ENCODE assay signal across 8 cellular contexts in the genomic region with DNA sequence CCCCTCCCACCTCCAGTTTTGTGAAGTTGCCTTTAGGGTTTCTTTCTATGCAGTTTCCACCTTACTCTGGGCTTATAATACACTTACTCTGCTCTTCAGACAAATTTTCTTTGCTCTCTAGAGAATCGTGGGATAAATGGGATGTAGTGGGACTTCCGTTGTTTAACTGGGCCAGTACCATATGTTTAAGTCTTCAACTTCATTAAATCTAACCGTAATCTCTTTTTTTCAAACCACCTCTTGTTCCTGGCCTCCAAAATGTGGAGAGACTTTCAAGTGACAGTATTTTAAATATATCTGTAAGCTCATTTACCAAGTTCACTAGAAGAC. TPM values are rescaled to one million over a fixed set of nuclear protein-coding genes. Genes with fewer than 3 reads are reported as not detected.
DNase-seq lines count a peak whose midpoint lies in the region; ATAC-seq and TF ChIP-seq lines count a peak whose summit lies in the region.

No MANE protein-coding gene starts in this region.

- H3K9me2 ChIP-seq in GM23248 (ENCODE audit: insufficient read depth), result no peaks in the 10 kb centered on the region

- no peaks in the 10 kb centered on the region; the same call in 1 of the 2 replicates for H4K20me1 ChIP-seq in GM23248 (ENCODE audit: insufficient read depth)

- H2AFZ ChIP-seq in GM23248, result peak overlapping the region; percentile 62

- H3K27ac ChIP-seq in GM23248, result peak overlapping the region; percentile 81
- peak overlapping the region; percentile 87 for H3K27ac ChIP-seq in RWPE1
- peak overlapping the region; percentile 95 to 98 (median 97) for H3K27ac ChIP-seq in sigmoid colon

- CTCF ChIA-PET in RWPE1 (lab: Yijun Ruan, JAX), result no interaction called here

- ATAC-seq in HG03565 (IDR thresholded peaks at IDR 0.05; ENCODE audit: unreplicated experiment), result no peak

- peaks cover 56% of the 10 kb centered on the region for H3K79me2 ChIP-seq in GM23248 (ENCODE audit: insufficient read depth)

- H3K4me1 ChIP-seq in GM23248 (ENCODE audit: insufficient read depth), result peaks cover 45% of the 10 kb centered on the region
- peaks cover 0 to 47% (median 33%) of the 10 kb centered on the region in 4 donors for H3K4me1 ChIP-seq in sigmoid colon

- 0 to 3% methylated on average over 3 of the region's 3 CpGs for WGBS in GM23248 (ENCODE audit: low coverage in 1 of 2, low lambda C conversion rate in 2 of 2, missing lambda C conversion rate in 2 of 2), 2 experiments
- 1 to 5% methylated on average over 3 of the region's 3 CpGs for WGBS in sigmoid colon, 2 donors

- TF ChIP-seq CTCF in RWPE1 (conservative IDR thresholded peaks at IDR 0.05; ENCODE audit: low read depth), result no peak
- TF ChIP-seq CTCF in fibroblast of mammary gland (conservative IDR thresholded peaks at IDR 0.05; ENCODE audit: control insufficient read depth, insufficient read depth, low read depth, low read length), result no peak
- no peak for TF ChIP-seq CTCF in sigmoid colon (IDR thresholded peaks at IDR 0.05)

- POLR2A ChIA-PET in RWPE1 (lab: Yijun Ruan, JAX; ENCODE audit: low non-redundant PET), result no interaction called here

- DNase-seq in GM23248, result no peak
- no peak for DNase-seq in RWPE1 (ENCODE audit: low spot score)
- DNase-seq in fibroblast of mammary gland (ENCODE audit: low read depth), result peak; percentile 25
- no peak for DNase-seq in sigmoid colon
- no peak for DNase-seq in NCI-H2196 treated with DMSO at 0.1 percent for 48 hours (lab: John Stamatoyannopoulos, UW; ENCODE audit: unreplicated experiment)
- DNase-seq in activated CD8-positive, alpha-beta memory T cell treated with anti-CD3 and anti-CD28 coated beads, Interleukin-2, amount 50 U/mL, for 4 hours, result no peak
- DNase-seq in NCI-H2107 treated with DMSO at 0.1 percent for 48 hours (lab: John Stamatoyannopoulos, UW; ENCODE audit: unreplicated experiment), result no peak

- peak overlapping the region; percentile 93 for H3K4me3 ChIP-seq in GM23248
- peak overlapping the region; percentile 90 for H3K4me3 ChIP-seq in fibroblast of mammary gland (ENCODE audit: control insufficient read depth, low read depth, low read length)
- H3K4me3 ChIP-seq in sigmoid colon, result peak overlapping the region; percentile 72 to 96 (median 86)

- H3K9ac ChIP-seq in GM23248, result peak overlapping the region; percentile 90

- peaks cover 38% of the 10 kb centered on the region for H3F3A ChIP-seq in GM23248 (ENCODE audit: insufficient read depth)

- peak overlapping the region; percentile 93 for H3K4me2 ChIP-seq in GM23248 (ENCODE audit: unreplicated experiment)

- H3K27me3 ChIP-seq in GM23248 (replicated peaks; ENCODE audit: insufficient read depth), result no peaks in the 10 kb centered on the region
- no peaks in the 10 kb centered on the region for H3K27me3 ChIP-seq in sigmoid colon

- in situ Hi-C loops in GM23248 (cut with MboI), result no loop called here

- H3K36me3 ChIP-seq in GM23248 (ENCODE audit: low read depth), result no peaks in the 10 kb centered on the region
- no peaks in the 10 kb centered on the region for H3K36me3 ChIP-seq in sigmoid colon

- TF ChIP-seq EP300 in sigmoid colon (IDR thresholded peaks at IDR 0.05), result no peak

- H3K9me3 ChIP-seq in GM23248 (ENCODE audit: low read depth), result no peaks in the 10 kb centered on the region
- H3K9me3 ChIP-seq in sigmoid colon, result no peaks in the 10 kb centered on the region

- intact Hi-C loops in sigmoid colon (cut with DNase I), result loop anchor here (2.0 to 5.0 kb wide), 4 partner anchors 75 to 540 kb away; a partner anchor contains a TSS

- TF ChIP-seq POLR2A in sigmoid colon (IDR thresholded peaks at IDR 0.05), result no peak

RNA-seq across cellular contexts. Expression of a gene that starts 23.9 kb away (rescaled TPM):
- 225 and 229 TPM in 2 replicates for total RNA-seq in GM23248 (2014; rRNA removed; shearing (Covaris generic))
- polyA plus RNA-seq in GM23248 (2016; fragmentation: Nextera tagmentation; extraction: Ambion mirVana) (97.1 and 97.4 TPM in 2 replicates), sigmoid colon (10 to 100 TPM; 13.4 to 37.9 (median 19.2) TPM)
- total RNA-seq in sigmoid colon, result 100 to 1,000 TPM; 106 to 147 (median 139) TPM
